ENCODE assay signal across 11 cellular contexts in the genomic region with DNA sequence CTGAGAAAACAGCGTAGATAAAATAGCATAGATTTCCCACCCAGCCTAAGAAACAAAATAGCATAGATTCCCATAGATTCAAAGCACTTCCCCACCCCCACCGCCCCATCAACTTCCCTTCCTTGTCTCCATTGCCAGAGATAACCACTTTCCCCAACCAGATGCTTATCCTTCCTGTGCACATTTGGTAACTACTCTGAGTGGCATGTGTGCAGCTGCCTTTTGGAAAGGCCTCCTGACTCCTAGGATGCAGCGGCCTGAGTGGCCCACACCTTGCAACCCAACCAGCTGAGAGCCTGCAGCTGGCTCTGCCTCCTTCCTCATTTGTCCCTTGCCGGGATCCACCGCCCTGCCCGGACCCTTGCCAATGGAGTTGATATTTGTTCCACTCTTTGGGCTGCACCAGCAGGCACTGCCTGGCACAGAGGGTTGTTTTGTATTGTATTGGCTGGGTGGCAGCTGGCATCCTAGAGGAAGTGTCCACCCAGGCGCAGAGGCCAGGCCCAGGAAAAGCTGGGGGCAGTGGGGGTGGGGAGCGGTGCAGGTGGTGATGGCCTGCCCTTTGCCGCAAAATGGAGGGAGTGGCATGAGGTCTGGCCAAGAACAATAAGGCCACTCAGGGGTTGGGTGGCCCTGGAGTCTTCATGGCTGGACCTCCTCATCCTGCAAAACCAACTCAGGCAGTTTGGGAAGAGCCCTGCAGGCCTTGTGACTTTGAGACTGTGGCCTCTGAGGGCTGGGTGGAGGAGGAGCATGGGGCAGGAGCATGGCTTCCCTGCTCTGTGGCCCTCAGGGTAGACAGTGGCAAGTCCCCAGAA. TPM values are rescaled to one million over a fixed set of nuclear protein-coding genes. Genes with fewer than 3 reads are reported as not detected.
DNase-seq lines count a peak whose midpoint lies in the region; TF ChIP-seq lines count a peak whose summit lies in the region.
"Had no signal": no experiment of that assay in that cellular context is flagged by ENCODE, and none has a peak within 500 bp of the region (broad histone marks: within the 10 kb centered on the region; RNA-seq: fewer than 3 reads in every experiment).

No MANE protein-coding gene starts in this region.

- peak overlapping the region; percentile 94 for H3K4me2 ChIP-seq in BLaER1
- peak overlapping the region; percentile 22 for H3K4me2 ChIP-seq in Karpas-422 (ENCODE audit: low read depth, low read length, poor library complexity, severe bottlenecking)
- no peak overlapping the region for H3K4me2 ChIP-seq in neuronal stem cell (ENCODE audit: insufficient read depth, low read length, poor library complexity, severe bottlenecking)

- H3K9ac ChIP-seq in BLaER1, result no peak overlapping the region
- 0 out of 2 replicates have a peak overlapping the region, but pooled peaks have one; percentile 1 for H3K9ac ChIP-seq in Karpas-422 (ENCODE audit: low read length)
- H3K9ac ChIP-seq in neuronal stem cell (ENCODE audit: low read depth, low read length, poor library complexity), result peak overlapping the region; percentile 45

- H3K27me3 Mint-ChIP-seq in progenitor cell of endocrine pancreas, result no peaks in the 10 kb centered on the region

- H3K27me3 ChIP-seq in BLaER1 (no peaks in the 10 kb centered on the region), Karpas-422 (ENCODE audit: low read length) (no peaks in the 10 kb centered on the region), neuronal stem cell (ENCODE audit: control insufficient read depth in 3 of 3, insufficient read depth in 3 of 3, low read depth in 1 of 3, low read length in 3 of 3) (peaks cover 0 to 5% (median 0%) of the 10 kb centered on the region in 3 experiments)
- H3K27me3 ChIP-seq: transverse colon had no signal

- H3K9me2 ChIP-seq in Karpas-422 (replicated peaks; ENCODE audit: insufficient read depth, low read length), result no peaks in the 10 kb centered on the region

- H3K9me3 Mint-ChIP-seq in progenitor cell of endocrine pancreas (ENCODE audit: low read depth), result no peaks in the 10 kb centered on the region

- no peaks in the 10 kb centered on the region for H3K79me1 ChIP-seq in neuronal stem cell (ENCODE audit: low read depth, low read length)

- no peak for DNase-seq in Karpas-422
- DNase-seq in caudate nucleus (lab: John Stamatoyannopoulos, UW), result peak in 60 of 61 donors; percentile 31 to 97 (median 91)
- no peak for DNase-seq in neuronal stem cell (ENCODE audit: low spot score)
- no peak for DNase-seq in NCI-H226
- DNase-seq in progenitor cell of endocrine pancreas (ENCODE audit: low spot score, unreplicated experiment), result no peak
- no peak for DNase-seq in NCI-H1092 (lab: John Stamatoyannopoulos, UW)
- no peak for DNase-seq in GOT3 (lab: John Stamatoyannopoulos, UW)
- DNase-seq: transverse colon had no signal

- no peak overlapping the region for H4K91ac ChIP-seq in neuronal stem cell (ENCODE audit: low read depth, low read length, poor library complexity)

- H2AK5ac ChIP-seq in neuronal stem cell (ENCODE audit: low read depth, low read length), result no peak overlapping the region

- peaks cover 6% of the 10 kb centered on the region for H3K4me1 Mint-ChIP-seq in progenitor cell of endocrine pancreas (ENCODE audit: low read depth)

- H3K27ac ChIP-seq in BLaER1, result peak overlapping the region; percentile 78
- H3K27ac ChIP-seq in Karpas-422 (ENCODE audit: low read length), result peak overlapping the region; percentile 74
- peak overlapping the region; percentile 95 for H3K27ac ChIP-seq in caudate nucleus (ENCODE audit: low read depth, low read length)
- H3K27ac ChIP-seq in neuronal stem cell (replicated peaks; ENCODE audit: low read length), result no peak overlapping the region

- H2BK5ac ChIP-seq in neuronal stem cell (ENCODE audit: low read length), result no peak overlapping the region

- H3K9me3 ChIP-seq in BLaER1 (no peaks in the 10 kb centered on the region), Karpas-422 (ENCODE audit: low read length) (no peaks in the 10 kb centered on the region), neuronal stem cell (replicated peaks in 1 of 2; ENCODE audit: control insufficient read depth in 2 of 2, insufficient read depth in 1 of 2, low read depth in 1 of 2, low read length in 2 of 2) (no peaks in the 10 kb centered on the region)
- H3K9me3 ChIP-seq: transverse colon had no signal

- H3K18ac ChIP-seq in neuronal stem cell (ENCODE audit: low read length), result no peak overlapping the region

- H3K4me1 ChIP-seq in BLaER1, result peaks cover 76% of the 10 kb centered on the region
- peaks cover 69% of the 10 kb centered on the region for H3K4me1 ChIP-seq in Karpas-422 (ENCODE audit: low read length)
- H3K4me1 ChIP-seq in neuronal stem cell (ENCODE audit: control insufficient read depth in 2 of 2, insufficient read depth in 1 of 2, low read depth in 1 of 2, low read length in 2 of 2), result peaks cover 2 to 12% of the 10 kb centered on the region in 2 donors

- H3K4ac ChIP-seq in neuronal stem cell (ENCODE audit: low read length), result no peak overlapping the region

- H2BK120ac ChIP-seq in neuronal stem cell (ENCODE audit: low read depth, low read length), result no peak overlapping the region

- H4K20me1 ChIP-seq in BLaER1, result peaks cover 72% of the 10 kb centered on the region
- no peaks in the 10 kb centered on the region for H4K20me1 ChIP-seq in Karpas-422 (ENCODE audit: insufficient read depth, low read depth, low read length)

- no peak for TF ChIP-seq CTCF in progenitor cell of endocrine pancreas (IDR thresholded peaks at IDR 0.05; ENCODE audit: unreplicated experiment)

- H3K36me3 ChIP-seq in BLaER1 (peaks cover 22% of the 10 kb centered on the region), Karpas-422 (ENCODE audit: insufficient read depth, low read length) (no peaks in the 10 kb centered on the region), neuronal stem cell (replicated peaks in 1 of 2; ENCODE audit: control insufficient read depth in 2 of 2, insufficient read depth in 2 of 2, low read length in 2 of 2) (peaks cover 8 to 23% of the 10 kb centered on the region in 2 donors)
- H3K36me3 ChIP-seq: transverse colon had no signal

- H3K79me2 ChIP-seq in Karpas-422 (ENCODE audit: low read length), result peaks cover 27% of the 10 kb centered on the region

- H3K4me3 Mint-ChIP-seq in progenitor cell of endocrine pancreas (ENCODE audit: low read depth), result no peak overlapping the region

- no peak overlapping the region for H3K4me3 ChIP-seq in BLaER1
- no peak overlapping the region for H3K4me3 ChIP-seq in Karpas-422 (ENCODE audit: low read length)
- no peak overlapping the region for H3K4me3 ChIP-seq in neuronal stem cell (ENCODE audit: low read length in 2 of 2)
- H3K4me3 ChIP-seq: transverse colon had no signal

- no peak overlapping the region for H2BK12ac ChIP-seq in neuronal stem cell (ENCODE audit: low read length)

- WGBS in neuronal stem cell (ENCODE audit: extremely low coverage in 2 of 2, insufficient read length in 2 of 2, insufficient replicate concordance in 1 of 2), 2 donors, result no CpG with 5 or more reads among the region's 9 CpGs

- no peak overlapping the region for H2BK15ac ChIP-seq in neuronal stem cell (ENCODE audit: low read length)

- H3K36me3 Mint-ChIP-seq in progenitor cell of endocrine pancreas (ENCODE audit: insufficient read depth), result peaks cover 2% of the 10 kb centered on the region

- no peak overlapping the region for H4K8ac ChIP-seq in neuronal stem cell (ENCODE audit: low read depth, low read length)

- H2AFZ ChIP-seq in Karpas-422 (ENCODE audit: low read length), result no peak overlapping the region
- H2AFZ ChIP-seq in neuronal stem cell (ENCODE audit: low read length), result no peak overlapping the region

- peak overlapping the region; percentile 52 for H3K23ac ChIP-seq in neuronal stem cell (ENCODE audit: low read depth, low read length, poor library complexity)

- no peak overlapping the region for H3K27ac Mint-ChIP-seq in progenitor cell of endocrine pancreas

- H3K14ac ChIP-seq in neuronal stem cell (ENCODE audit: low read length), result no peak overlapping the region

RNA-seq across cellular contexts. Expression of a gene that starts 4.9 kb away (rescaled TPM):
- total RNA-seq in Karpas-422 (2014; rRNA removed; shearing (Covaris generic); ENCODE audit: low replicate concordance), result 21.5 and 21.9 TPM in 2 replicates
- polyA plus RNA-seq in neuronal stem cell (2013, experiment 1 of 2), result 12.5 TPM
- polyA plus RNA-seq in neuronal stem cell (2013, experiment 2 of 2), result 12.3 TPM
- total RNA-seq in progenitor cell of endocrine pancreas, result 15.1 and 16.2 TPM in 2 replicates

RNA-seq across cellular contexts. Expression of a gene that starts 19.3 kb away (rescaled TPM):
- total RNA-seq in Karpas-422 (2014; rRNA removed; shearing (Covaris generic); ENCODE audit: low replicate concordance), result 4.4 and 11.9 TPM in 2 replicates
- 1.3 TPM for polyA plus RNA-seq in neuronal stem cell (2013, experiment 1 of 2)
- polyA plus RNA-seq in neuronal stem cell (2013, experiment 2 of 2), result 1.1 TPM
- 1.2 and 1.7 TPM in 2 replicates for total RNA-seq in progenitor cell of endocrine pancreas

RNA-seq across cellular contexts. Expression of a gene that starts 41.8 kb away (rescaled TPM):
- total RNA-seq in Karpas-422 (2014; rRNA removed; shearing (Covaris generic); ENCODE audit: low replicate concordance), result 36.2 and 54.8 TPM in 2 replicates
- polyA plus RNA-seq in neuronal stem cell (2013, experiment 1 of 2), result 26.3 TPM
- polyA plus RNA-seq in neuronal stem cell (2013, experiment 2 of 2), result 27.4 TPM
- 80.0 and 81.0 TPM in 2 replicates for total RNA-seq in progenitor cell of endocrine pancreas

RNA-seq across cellular contexts. Expression of a gene that starts 52.7 kb away (rescaled TPM):
- 1.2 and 10.7 TPM in 2 replicates for total RNA-seq in Karpas-422 (2014; rRNA removed; shearing (Covaris generic); ENCODE audit: low replicate concordance)
- not detected for polyA plus RNA-seq in neuronal stem cell (2013, experiment 1 of 2)
- polyA plus RNA-seq in neuronal stem cell (2013, experiment 2 of 2), result 0.07 TPM
- not detected in 2 replicates for total RNA-seq in progenitor cell of endocrine pancreas
- total RNA-seq: frontal cortex, HT-29 had no signal

Comparison
In these comparisons a context has a peak if more than half of its experiments do, and no peak if none do; other contexts are left out.
1. DNase-seq: peak in caudate nucleus (60 of 61); none in Karpas-422 (single experiment), neuronal stem cell (single experiment), NCI-H226 (single experiment), progenitor cell of endocrine pancreas (single experiment), NCI-H1092 (single experiment) and GOT3 (single experiment).